ENCODE assay signal across 8 cellular contexts in genomic region chr1:224183591-224184312, GRCh38. TPM values are rescaled to one million over a fixed set of nuclear protein-coding genes. Genes with fewer than 3 reads are reported as not detected.
DNase-seq lines count a peak whose midpoint lies in the region; ATAC-seq and TF ChIP-seq lines count a peak whose summit lies in the region.

No MANE protein-coding gene starts in this region.

- H3K4me3 ChIP-seq in HUES6 (ENCODE audit: low read depth, low read length) (peak overlapping the region; percentile 91), RWPE2 (ENCODE audit: severe bottlenecking) (peak overlapping the region; percentile 70)

- H3K9me3 ChIP-seq in HUES6 (ENCODE audit: control insufficient read depth, insufficient read depth, low read depth, low read length) (peaks cover 2% of the 10 kb centered on the region; the same call in 1 of the 2 replicates), RWPE2 (ENCODE audit: severe bottlenecking) (no peaks in the 10 kb centered on the region)

- peak overlapping the region; percentile 94 for H3K27ac Mint-ChIP-seq in activated naive CD4-positive, alpha-beta T cell treated with anti-CD3 and anti-CD28 coated beads, Interleukin-2, amount 10 ng/mL, durations not matched to agents 7 days and 5 days
- H3K27ac Mint-ChIP-seq in osteocyte (ENCODE audit: unreplicated experiment), result peak overlapping the region; percentile 87

- peaks cover 14% of the 10 kb centered on the region for H3K27me3 Mint-ChIP-seq in activated naive CD4-positive, alpha-beta T cell treated with anti-CD3 and anti-CD28 coated beads, Interleukin-2, amount 10 ng/mL, durations not matched to agents 7 days and 5 days
- H3K27me3 Mint-ChIP-seq in osteocyte (ENCODE audit: unreplicated experiment), result no peaks in the 10 kb centered on the region

- peaks cover 61% of the 10 kb centered on the region for H3K4me1 Mint-ChIP-seq in activated naive CD4-positive, alpha-beta T cell treated with anti-CD3 and anti-CD28 coated beads, Interleukin-2, amount 10 ng/mL, durations not matched to agents 7 days and 5 days
- peaks cover 38% of the 10 kb centered on the region for H3K4me1 Mint-ChIP-seq in osteocyte (ENCODE audit: unreplicated experiment)

- peak; percentile 36 for DNase-seq in DMS79 treated with DMSO at 0.1 percent for 48 hours (lab: John Stamatoyannopoulos, UW)
- DNase-seq in RWPE2 (ENCODE audit: low spot score), result no peak
- peak; percentile 68 for DNase-seq in activated naive CD4-positive, alpha-beta T cell treated with anti-CD3 and anti-CD28 coated beads, Interleukin-2, amount 10 ng/mL, durations not matched to agents 7 days and 5 days
- DNase-seq in head of caudate nucleus, result peak in 39 of 42 donors; percentile 44 to 81 (median 67)
- peak; percentile 87 for DNase-seq in osteocyte (ENCODE audit: extremely low spot score, unreplicated experiment)
- DNase-seq in ureter (ENCODE audit: low spot score), result peak; percentile 48

- H3K9ac ChIP-seq in HUES6 (ENCODE audit: low read length), result peak overlapping the region; percentile 94

- H3K36me3 ChIP-seq in HUES6 (ENCODE audit: control insufficient read depth, insufficient read depth, low read length), result peaks cover 9% of the 10 kb centered on the region; the same call in 1 of the 2 replicates
- no peaks in the 10 kb centered on the region for H3K36me3 ChIP-seq in RWPE2 (ENCODE audit: low read depth)

- no peaks in the 10 kb centered on the region for H3K9me3 Mint-ChIP-seq in activated naive CD4-positive, alpha-beta T cell treated with anti-CD3 and anti-CD28 coated beads, Interleukin-2, amount 10 ng/mL, durations not matched to agents 7 days and 5 days
- no peaks in the 10 kb centered on the region for H3K9me3 Mint-ChIP-seq in osteocyte (ENCODE audit: unreplicated experiment)

- peaks cover 39% of the 10 kb centered on the region for H3K36me3 Mint-ChIP-seq in activated naive CD4-positive, alpha-beta T cell treated with anti-CD3 and anti-CD28 coated beads, Interleukin-2, amount 10 ng/mL, durations not matched to agents 7 days and 5 days
- H3K36me3 Mint-ChIP-seq in osteocyte (ENCODE audit: unreplicated experiment), result peaks cover 8% of the 10 kb centered on the region

- ATAC-seq in GM21526 (IDR thresholded peaks at IDR 0.05; ENCODE audit: low FRiP score, unreplicated experiment) (peak; percentile 39), RWPE2 (ENCODE audit: low read depth) (peak; percentile 72)

- peak overlapping the region; percentile 72 for H3K27ac ChIP-seq in HUES6 (ENCODE audit: low read depth, low read length)
- H3K27ac ChIP-seq in RWPE2 (ENCODE audit: poor library complexity, severe bottlenecking), result peak overlapping the region; percentile 66

- intact Hi-C loops in head of caudate nucleus (cut with DNase I), result loop anchor here (2.0 to 10.0 kb wide), 3 partner anchors 69 to 271 kb away; partner anchors contain the start of genes FBXO28 and NVL

- H3K27me3 ChIP-seq in HUES6 (ENCODE audit: control insufficient read depth, insufficient read depth, low read length) (no peaks in the 10 kb centered on the region), RWPE2 (ENCODE audit: insufficient read depth, poor library complexity, severe bottlenecking) (no peaks in the 10 kb centered on the region)

- CTCF ChIA-PET in activated naive CD4-positive, alpha-beta T cell treated with anti-CD3 and anti-CD28 coated beads, Interleukin-2, amount 10 ng/mL, durations not matched to agents 7 days and 5 days (lab: Charles Lee), result interaction anchor here (0.7 to 2.0 kb wide), 3 partner anchors 9 to 1071 kb away, joined by 3 to 4 read pairs (median 4); no protein-coding TSS in a partner anchor

- H3K4me1 ChIP-seq in HUES6 (ENCODE audit: control insufficient read depth, insufficient read depth, low read length) (0 out of 2 replicates have a peak, but pooled peaks cover 5% of the 10 kb centered on the region), RWPE2 (ENCODE audit: insufficient read depth, poor library complexity, severe bottlenecking) (no peaks in the 10 kb centered on the region)

- peak overlapping the region; percentile 93 for H3K4me3 Mint-ChIP-seq in activated naive CD4-positive, alpha-beta T cell treated with anti-CD3 and anti-CD28 coated beads, Interleukin-2, amount 10 ng/mL, durations not matched to agents 7 days and 5 days
- peak overlapping the region; percentile 84 for H3K4me3 Mint-ChIP-seq in osteocyte (ENCODE audit: unreplicated experiment)

- no peak for TF ChIP-seq CTCF in RWPE2 (IDR thresholded peaks at IDR 0.05; ENCODE audit: poor library complexity, severe bottlenecking)
- no peak for TF ChIP-seq CTCF in osteocyte (IDR thresholded peaks at IDR 0.05)

RNA-seq across cellular contexts. Expression of gene DEGS1, which starts 0.7 kb away (rescaled TPM):
- total RNA-seq in osteocyte (110 and 117 TPM in 2 replicates), ureter (30.9 TPM)
